In the genomic region with DNA sequence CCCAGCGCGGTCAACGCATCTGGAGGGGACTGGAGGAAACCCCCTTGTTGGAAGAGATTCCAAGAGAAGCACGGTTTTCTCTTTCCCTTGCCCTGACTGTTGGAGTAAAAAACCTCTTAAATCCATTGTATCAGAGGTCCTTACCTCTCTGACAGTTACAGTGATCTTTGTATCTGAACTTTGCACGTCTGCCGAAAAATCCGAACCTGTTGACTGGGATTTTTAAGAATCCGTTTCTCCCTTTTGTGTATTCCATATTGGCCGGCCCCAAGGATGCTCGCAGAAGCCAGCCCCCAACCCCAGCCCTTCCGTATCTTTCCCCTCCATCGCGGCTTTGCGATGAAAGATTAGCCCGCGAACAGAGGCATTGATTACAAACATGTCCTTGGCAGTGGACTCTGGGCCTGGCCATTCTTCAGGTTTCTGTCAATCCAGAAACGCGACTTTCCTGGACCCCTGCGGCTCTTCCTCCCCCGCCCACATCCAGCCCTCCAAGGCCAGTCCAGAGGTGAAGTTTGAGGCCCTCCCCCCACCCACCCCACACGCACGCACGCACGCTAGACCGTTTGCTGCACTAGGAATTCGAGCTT, we compare ENCODE assay signal across 18 cellular contexts. TPM values are rescaled to one million over a fixed set of nuclear protein-coding genes. Genes with fewer than 3 reads are reported as not detected.
DNase-seq lines count a peak whose midpoint lies in the region; ATAC-seq and TF ChIP-seq lines count a peak whose summit lies in the region.
"Had no signal": no experiment of that assay in that cellular context is flagged by ENCODE, and none has a peak within 500 bp of the region (broad histone marks: within the 10 kb centered on the region; RNA-seq: fewer than 3 reads in every experiment).

No MANE protein-coding gene starts in this region.

- H3K9me3 Mint-ChIP-seq in activated T-cell treated with anti-CD3 and anti-CD28 coated beads, Interleukin-2, amount 50 U/mL, for 24 hours, result peaks cover 2% of the 10 kb centered on the region
- H3K9me3 Mint-ChIP-seq in activated T-cell treated with anti-CD3 and anti-CD28 coated beads, Interleukin-2, amount 50 U/mL, for 4 hours, result peaks cover 4% of the 10 kb centered on the region
- H3K9me3 Mint-ChIP-seq in WTC11, result no peaks in the 10 kb centered on the region
- H3K9me3 Mint-ChIP-seq in stimulated activated naive B cell treated with anti-CD40 and anti-IgM and Interleukin-4, amounts not matched to agents 10 μg/mL and 1 μg/mL and 100 μg/mL, for 72 hours, result peaks cover 0 to 4% of the 10 kb centered on the region in 2 donors

- intact Hi-C loops in posterior vena cava (cut with DNase I), result no loop called here

- POLR2A ChIA-PET in WTC11 (lab: Charles Lee), result no interaction called here

- peak overlapping the region; percentile 20 for H3K4me3 ChIP-seq in iPS-15b (ENCODE audit: low read depth, low read length)
- H3K4me3 ChIP-seq: pancreas, uterus had no signal

- H3K4me3 Mint-ChIP-seq in activated T-cell treated with anti-CD3 and anti-CD28 coated beads, Interleukin-2, amount 50 U/mL, for 24 hours, result no peak overlapping the region
- H3K4me3 Mint-ChIP-seq in activated T-cell treated with anti-CD3 and anti-CD28 coated beads, Interleukin-2, amount 50 U/mL, for 4 hours, result no peak overlapping the region
- peak overlapping the region; percentile 58 for H3K4me3 Mint-ChIP-seq in WTC11
- H3K4me3 Mint-ChIP-seq in stimulated activated naive B cell treated with anti-CD40 and anti-IgM and Interleukin-4, amounts not matched to agents 10 μg/mL and 1 μg/mL and 100 μg/mL, for 72 hours, result peak overlapping the region; percentile 11 to 50

- peaks cover 94% of the 10 kb centered on the region for H3K27me3 ChIP-seq in iPS-15b (ENCODE audit: control insufficient read depth, insufficient read depth, low read length)

- DNase-seq in activated T-cell treated with anti-CD3 and anti-CD28 coated beads, Interleukin-2, amount 50 U/mL, for 24 hours, result no peak
- no peak for DNase-seq in activated T-cell treated with anti-CD3 and anti-CD28 coated beads, Interleukin-2, amount 50 U/mL, for 4 hours
- DNase-seq in WTC11 (ENCODE audit: low spot score) (peak; percentile 50), posterior vena cava (ENCODE audit: low spot score) (no peak), DMS53 treated with DMSO at 0.1 percent for 48 hours (lab: John Stamatoyannopoulos, UW; ENCODE audit: unreplicated experiment) (no peak), NCI-H187 treated with DMSO at 0.1 percent for 48 hours (lab: John Stamatoyannopoulos, UW) (no peak)
- DNase-seq in stimulated activated naive B cell treated with anti-CD40 and anti-IgM and Interleukin-4, amounts not matched to agents 10 μg/mL and 1 μg/mL and 100 μg/mL, for 72 hours, result no peak
- DNase-seq: activated naive CD4-positive, alpha-beta T cell treated with Interleukin-2 at 50 U/mL for 16 hours; foreskin keratinocyte; NCI-H1092 treated with DMSO at 0.1 percent for 48 hours; NCI-H524; stimulated activated CD4-positive, alpha-beta T cell treated with anti-CD3 and anti-CD28 coated beads, Interleukin-4, amount 100 ng/mL, for 1 hour; uterus had no signal

- H3K36me3 ChIP-seq in iPS-15b (ENCODE audit: control insufficient read depth, insufficient read depth, low read length), result no peaks in the 10 kb centered on the region
- H3K36me3 ChIP-seq: pancreas, uterus had no signal

- TF ChIP-seq CTCF in WTC11 (IDR thresholded peaks at IDR 0.05), result no peak

- H3K9ac ChIP-seq in iPS-15b (ENCODE audit: low read depth, low read length), result no peak overlapping the region

- peaks cover 26% of the 10 kb centered on the region for H3K4me1 Mint-ChIP-seq in activated T-cell treated with anti-CD3 and anti-CD28 coated beads, Interleukin-2, amount 50 U/mL, for 24 hours (ENCODE audit: low read depth)
- H3K4me1 Mint-ChIP-seq in activated T-cell treated with anti-CD3 and anti-CD28 coated beads, Interleukin-2, amount 50 U/mL, for 4 hours (ENCODE audit: low read depth), result peaks cover 28% of the 10 kb centered on the region
- peaks cover 49% of the 10 kb centered on the region for H3K4me1 Mint-ChIP-seq in WTC11
- H3K4me1 Mint-ChIP-seq in stimulated activated naive B cell treated with anti-CD40 and anti-IgM and Interleukin-4, amounts not matched to agents 10 μg/mL and 1 μg/mL and 100 μg/mL, for 72 hours, result peaks cover 26 to 41% of the 10 kb centered on the region in 2 donors

- no peaks in the 10 kb centered on the region for H3K36me3 Mint-ChIP-seq in activated T-cell treated with anti-CD3 and anti-CD28 coated beads, Interleukin-2, amount 50 U/mL, for 24 hours (ENCODE audit: low read depth)
- H3K36me3 Mint-ChIP-seq in activated T-cell treated with anti-CD3 and anti-CD28 coated beads, Interleukin-2, amount 50 U/mL, for 4 hours (ENCODE audit: insufficient read depth), result peaks cover 2% of the 10 kb centered on the region
- no peaks in the 10 kb centered on the region for H3K36me3 Mint-ChIP-seq in WTC11
- H3K36me3 Mint-ChIP-seq in stimulated activated naive B cell treated with anti-CD40 and anti-IgM and Interleukin-4, amounts not matched to agents 10 μg/mL and 1 μg/mL and 100 μg/mL, for 72 hours, result peaks cover 7 to 17% of the 10 kb centered on the region in 2 donors

- H3K27ac Mint-ChIP-seq in activated T-cell treated with anti-CD3 and anti-CD28 coated beads, Interleukin-2, amount 50 U/mL, for 24 hours, result peak overlapping the region; percentile 63
- no peak overlapping the region for H3K27ac Mint-ChIP-seq in WTC11
- peak overlapping the region; percentile 81 for H3K27ac Mint-ChIP-seq in stimulated activated naive B cell treated with anti-CD40 and anti-IgM and Interleukin-4, amounts not matched to agents 10 μg/mL and 1 μg/mL and 100 μg/mL, for 72 hours

- no peaks in the 10 kb centered on the region for H3K9me3 ChIP-seq in iPS-15b (ENCODE audit: control insufficient read depth, insufficient read depth, low read length)
- H3K9me3 ChIP-seq: pancreas, uterus had no signal

- peaks cover 9% of the 10 kb centered on the region for H3K4me1 ChIP-seq in iPS-15b (ENCODE audit: control insufficient read depth, insufficient read depth, low read length)
- H3K4me1 ChIP-seq: foreskin keratinocyte had no signal

- no peak for ATAC-seq in activated T-cell treated with anti-CD3 and anti-CD28 coated beads, Interleukin-2, amount 50 U/mL, for 4 hours
- ATAC-seq in WTC11, result no peak
- no peak for ATAC-seq in stimulated activated naive B cell treated with anti-CD40 and anti-IgM and Interleukin-4, amounts not matched to agents 10 μg/mL and 1 μg/mL and 100 μg/mL, for 72 hours (replicated peaks)
- ATAC-seq: foreskin keratinocyte, pancreas, Right ventricle myocardium inferior had no signal

- peaks cover 89% of the 10 kb centered on the region for H3K27me3 Mint-ChIP-seq in activated T-cell treated with anti-CD3 and anti-CD28 coated beads, Interleukin-2, amount 50 U/mL, for 24 hours
- peaks cover 81% of the 10 kb centered on the region for H3K27me3 Mint-ChIP-seq in activated T-cell treated with anti-CD3 and anti-CD28 coated beads, Interleukin-2, amount 50 U/mL, for 4 hours (ENCODE audit: low read depth)
- peaks cover 96% of the 10 kb centered on the region for H3K27me3 Mint-ChIP-seq in WTC11 (ENCODE audit: low read depth)
- peaks cover 55 to 73% of the 10 kb centered on the region in 2 donors for H3K27me3 Mint-ChIP-seq in stimulated activated naive B cell treated with anti-CD40 and anti-IgM and Interleukin-4, amounts not matched to agents 10 μg/mL and 1 μg/mL and 100 μg/mL, for 72 hours

- CTCF ChIA-PET in WTC11 (lab: Charles Lee), result interaction anchor here (1.1 to 7.6 kb wide), 2 partner anchors 24 to 46 kb away, joined by 5 to 123 read pairs; a partner anchor contains a TSS

TF ChIP-seq in WTC11, 78 proteins besides CTCF, POLR2A, EP300 and RAD21 (continues in another document):
- TF ChIP-seq, protein P1, sequence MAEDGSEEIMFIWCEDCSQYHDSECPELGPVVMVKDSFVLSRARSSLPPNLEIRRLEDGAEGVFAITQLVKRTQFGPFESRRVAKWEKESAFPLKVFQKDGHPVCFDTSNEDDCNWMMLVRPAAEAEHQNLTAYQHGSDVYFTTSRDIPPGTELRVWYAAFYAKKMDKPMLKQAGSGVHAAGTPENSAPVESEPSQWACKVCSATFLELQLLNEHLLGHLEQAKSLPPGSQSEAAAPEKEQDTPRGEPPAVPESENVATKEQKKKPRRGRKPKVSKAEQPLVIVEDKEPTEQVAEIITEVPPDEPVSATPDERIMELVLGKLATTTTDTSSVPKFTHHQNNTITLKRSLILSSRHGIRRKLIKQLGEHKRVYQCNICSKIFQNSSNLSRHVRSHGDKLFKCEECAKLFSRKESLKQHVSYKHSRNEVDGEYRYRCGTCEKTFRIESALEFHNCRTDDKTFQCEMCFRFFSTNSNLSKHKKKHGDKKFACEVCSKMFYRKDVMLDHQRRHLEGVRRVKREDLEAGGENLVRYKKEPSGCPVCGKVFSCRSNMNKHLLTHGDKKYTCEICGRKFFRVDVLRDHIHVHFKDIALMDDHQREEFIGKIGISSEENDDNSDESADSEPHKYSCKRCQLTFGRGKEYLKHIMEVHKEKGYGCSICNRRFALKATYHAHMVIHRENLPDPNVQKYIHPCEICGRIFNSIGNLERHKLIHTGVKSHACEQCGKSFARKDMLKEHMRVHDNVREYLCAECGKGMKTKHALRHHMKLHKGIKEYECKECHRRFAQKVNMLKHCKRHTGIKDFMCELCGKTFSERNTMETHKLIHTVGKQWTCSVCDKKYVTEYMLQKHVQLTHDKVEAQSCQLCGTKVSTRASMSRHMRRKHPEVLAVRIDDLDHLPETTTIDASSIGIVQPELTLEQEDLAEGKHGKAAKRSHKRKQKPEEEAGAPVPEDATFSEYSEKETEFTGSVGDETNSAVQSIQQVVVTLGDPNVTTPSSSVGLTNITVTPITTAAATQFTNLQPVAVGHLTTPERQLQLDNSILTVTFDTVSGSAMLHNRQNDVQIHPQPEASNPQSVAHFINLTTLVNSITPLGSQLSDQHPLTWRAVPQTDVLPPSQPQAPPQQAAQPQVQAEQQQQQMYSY (CRISPR knock-in tag; IDR thresholded peaks at IDR 0.05), result peak; percentile 32; the same call in 1 of the 2 replicates
- TF ChIP-seq ZNF263 (CRISPR knock-in tag; IDR thresholded peaks at IDR 0.05; ENCODE audit: low read depth), result no peak

RNA-seq across cellular contexts. Expression of a gene that starts 4.6 kb away (rescaled TPM):
- total RNA-seq in activated T-cell treated with anti-CD3 and anti-CD28 coated beads, Interleukin-2, amount 50 U/mL, for 4 hours, result not detected
- total RNA-seq in WTC11 (2021) (not detected in 3 replicates), posterior vena cava (not detected)
- total RNA-seq: Right ventricle myocardium inferior, skeletal muscle tissue, subcutaneous adipose tissue had no signal

RNA-seq across cellular contexts. Expression of a gene that starts 22.0 kb away (rescaled TPM):
- not detected for total RNA-seq in activated T-cell treated with anti-CD3 and anti-CD28 coated beads, Interleukin-2, amount 50 U/mL, for 4 hours
- 0.28 to 0.64 TPM (median 0.55 TPM) in 3 replicates for total RNA-seq in WTC11 (2021)
- total RNA-seq in posterior vena cava, result not detected
- total RNA-seq: pancreas, Right ventricle myocardium inferior, skeletal muscle tissue, subcutaneous adipose tissue, uterus had no signal

Comparison
In these comparisons a context has a peak if more than half of its experiments do, and no peak if none do; other contexts are left out.
1. H3K4me3 Mint-ChIP-seq: peak in WTC11 (single experiment) and stimulated activated naive B cell treated with anti-CD40 and anti-IgM and Interleukin-4, amounts not matched to agents 10 μg/mL and 1 μg/mL and 100 μg/mL, for 72 hours (2 of 2); none in activated T-cell treated with anti-CD3 and anti-CD28 coated beads, Interleukin-2, amount 50 U/mL, for 24 hours (single experiment) and activated T-cell treated with anti-CD3 and anti-CD28 coated beads, Interleukin-2, amount 50 U/mL, for 4 hours (single experiment).